8 cellular contexts compared by ENCODE assay signal in the genomic region with DNA sequence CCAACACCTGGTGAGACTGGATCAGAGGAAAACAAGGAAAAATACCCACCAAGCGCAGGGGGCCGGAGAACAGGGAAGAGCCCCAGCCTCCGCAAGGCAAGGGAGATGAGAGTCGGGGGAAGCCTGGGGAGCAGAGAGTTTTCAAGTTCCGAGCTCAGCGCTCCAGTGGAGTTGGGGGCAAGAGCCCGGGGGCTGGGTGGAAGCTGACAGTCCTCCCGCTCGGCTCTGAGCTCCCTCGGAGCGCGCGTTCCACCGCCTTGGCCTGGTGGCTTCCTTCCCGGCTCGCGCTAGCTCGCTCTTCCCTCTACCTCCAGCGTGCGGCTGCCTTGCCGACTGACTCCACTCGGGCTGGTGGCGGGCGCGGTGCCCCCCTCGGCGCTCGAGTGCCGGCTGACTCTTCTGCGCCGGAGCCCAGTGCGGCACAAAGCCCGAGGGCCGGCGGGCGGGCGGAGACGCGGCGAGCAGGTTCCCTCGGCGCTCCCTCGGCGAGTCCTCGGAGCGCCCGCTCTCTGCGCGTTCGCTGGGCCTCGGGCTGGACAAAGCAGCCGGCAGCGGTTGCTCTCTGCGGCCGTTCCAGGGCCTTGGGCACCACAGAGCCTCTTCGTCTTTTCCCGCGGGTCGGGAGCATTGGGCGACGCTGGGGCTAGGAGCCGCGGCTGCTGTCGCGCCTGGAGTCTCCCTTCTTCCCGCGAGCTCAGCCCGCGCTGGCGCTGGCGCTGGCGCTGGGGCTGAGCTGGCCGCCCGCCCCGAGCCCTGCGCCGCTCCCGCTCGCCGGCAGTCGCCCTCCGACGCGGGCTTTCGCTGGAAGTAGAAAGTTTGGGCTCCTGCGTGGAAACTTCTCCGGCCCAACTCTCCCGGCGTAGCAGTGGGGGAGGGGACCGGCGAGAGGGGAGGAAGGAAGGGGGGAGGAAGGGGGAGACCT. TPM values are rescaled to one million over a fixed set of nuclear protein-coding genes. Genes with fewer than 3 reads are reported as not detected.
DNase-seq lines count a peak whose midpoint lies in the region; ATAC-seq and TF ChIP-seq lines count a peak whose summit lies in the region.

No MANE protein-coding gene starts in this region.

- H3K27me3 ChIP-seq in Panc1 (ENCODE audit: control insufficient read depth, insufficient read depth, low read length): peaks cover 21% of the 10 kb centered on the region

- BruUV-seq in Panc1 (replicated peaks; lab: Mats Ljungman, UMichigan): no TSS peak

- CTCF ChIA-PET in Panc1 (lab: Charles Lee): no interaction called here

- H3K4me3 ChIP-seq in Panc1 (ENCODE audit: low read depth in 2 of 2, low read length in 2 of 2): peak overlapping the region; percentile 45 to 51

- ATAC-seq in Right ventricle myocardium inferior (no peak), Panc1 (peak; percentile 84), HG03342 (IDR thresholded peaks at IDR 0.05; ENCODE audit: unreplicated experiment) (no peak), GM18873 (IDR thresholded peaks at IDR 0.05; ENCODE audit: low FRiP score, unreplicated experiment) (no peak)
- no peak for ATAC-seq in effector memory CD8-positive, alpha-beta T cell (replicated peaks)

- peaks cover 32 to 35% of the 10 kb centered on the region in 2 donors for H3K4me1 Mint-ChIP-seq in effector memory CD8-positive, alpha-beta T cell (ENCODE audit: low read depth in 2 of 2)

- H3K27ac ChIP-seq in Panc1 (ENCODE audit: low read length): no peak overlapping the region

- peak; percentile 67 for DNase-seq in Right ventricle myocardium inferior (ENCODE audit: missing footprints)
- DNase-seq in cardiac septum (ENCODE audit: low spot score): no peak
- no peak for DNase-seq in Panc1 (ENCODE audit: low read depth, low spot score)
- no peak for DNase-seq in effector memory CD8-positive, alpha-beta T cell
- DNase-seq in myocyte (ENCODE audit: low read depth): peak; percentile 61
- DNase-seq in NCI-H1694 (lab: John Stamatoyannopoulos, UW): no peak

- no peaks in the 10 kb centered on the region for H3K9me3 ChIP-seq in Panc1 (ENCODE audit: control insufficient read depth, insufficient read depth, low read depth, low read length)

- in situ Hi-C loops in Panc1 (cut with HindIII; ENCODE audit: low pct_unique_long_range_greater_than_20kb, low sequenced_read_pairs): no loop called here

- H3K9me3 Mint-ChIP-seq in effector memory CD8-positive, alpha-beta T cell: no peaks in the 10 kb centered on the region

- peak overlapping the region; percentile 77 to 88 for H3K4me3 Mint-ChIP-seq in effector memory CD8-positive, alpha-beta T cell

- no peaks in the 10 kb centered on the region for H3K36me3 ChIP-seq in Panc1 (ENCODE audit: control insufficient read depth, insufficient read depth, low read length)

- H3K4me1 ChIP-seq in Panc1 (ENCODE audit: control insufficient read depth, insufficient read depth, low read length): 0 out of 2 replicates have a peak, but pooled peaks cover 3% of the 10 kb centered on the region

- POLR2A ChIA-PET in Panc1 (lab: Charles Lee): no interaction called here

- peaks cover 18% of the 10 kb centered on the region for H3K36me3 Mint-ChIP-seq in effector memory CD8-positive, alpha-beta T cell (ENCODE audit: insufficient read depth)

- intact Hi-C loops in Right ventricle myocardium inferior (cut with DNase I) (no loop called here), cardiac septum (cut with DNase I) (loop anchor here (10.0 kb wide), 1 partner anchor 165 kb away; no protein-coding TSS in a partner anchor), Panc1 (cut with micrococcal nuclease; ENCODE audit: unreplicated experiment) (no loop called here)

- H3K27ac Mint-ChIP-seq in effector memory CD8-positive, alpha-beta T cell: no peak overlapping the region

- H3K27me3 Mint-ChIP-seq in effector memory CD8-positive, alpha-beta T cell: peaks cover 67 to 89% of the 10 kb centered on the region in 2 donors

- TF ChIP-seq CTCF in Panc1 (IDR thresholded peaks at IDR 0.05): no peak

RNA-seq across cellular contexts. Expression of gene PAX6, which starts 1.0 kb away (rescaled TPM):
- total RNA-seq in Right ventricle myocardium inferior: not detected
- total RNA-seq in cardiac septum: 0.46 TPM
- 0.49 TPM for total RNA-seq in Panc1 (2021; ENCODE audit: unreplicated experiment)
- 0.35 TPM for polyA plus RNA-seq in Panc1 (2012; ENCODE audit: insufficient read length)
- 0.05 and 1.3 TPM in 2 replicates for total RNA-seq in myocyte
- 0.68 TPM for polyA plus RNA-seq in myocyte (2012)

Comparison
In these comparisons a context has a peak if more than half of its experiments do, and no peak if none do; other contexts are left out.
1. DNase-seq: peak in Right ventricle myocardium inferior (single experiment) and myocyte (single experiment); none in cardiac septum (single experiment), Panc1 (single experiment), effector memory CD8-positive, alpha-beta T cell (0 of 3) and NCI-H1694 (single experiment).